ENCODE assay signal across 18 cellular contexts in the genomic region with DNA sequence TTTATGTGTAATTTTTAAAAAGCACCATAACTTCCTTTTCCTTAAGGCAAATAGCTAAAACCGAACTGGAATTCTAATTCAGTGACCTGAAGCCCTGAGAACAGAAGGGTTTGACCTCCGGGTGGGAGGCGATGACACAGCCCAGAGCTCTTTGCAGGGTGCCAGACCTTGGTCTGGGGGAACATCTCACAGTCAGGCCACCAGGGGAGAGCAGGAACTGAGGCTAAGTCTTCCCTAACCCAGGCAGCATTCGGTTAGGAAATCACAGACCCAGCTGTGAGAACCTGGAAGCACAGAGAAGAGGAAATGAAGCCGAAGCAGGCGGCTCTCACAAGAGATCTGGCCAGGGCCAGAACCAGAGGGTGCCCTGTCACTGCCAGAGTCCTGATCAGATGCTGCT.
DNase-seq lines count a peak whose midpoint lies in the region; ATAC-seq and TF ChIP-seq lines count a peak whose summit lies in the region.
"Had no signal": no experiment of that assay in that cellular context is flagged by ENCODE, and none has a peak within 500 bp of the region (broad histone marks: within the 10 kb centered on the region; RNA-seq: fewer than 3 reads in every experiment).

No MANE protein-coding gene starts in this region.

- no peak for TF ChIP-seq CTCF in liver (IDR thresholded peaks at IDR 0.05; ENCODE audit: low read depth, low read length, missing input control)
- TF ChIP-seq CTCF in right lobe of liver (IDR thresholded peaks at IDR 0.05), result no peak
- 0 out of 2 replicates have a peak, but pooled peaks have one; percentile 3 for TF ChIP-seq CTCF in WERI-Rb-1 (IDR thresholded peaks at IDR 0.05; ENCODE audit: low read depth, low read length)
- TF ChIP-seq CTCF in foreskin keratinocyte (conservative IDR thresholded peaks at IDR 0.05), result no peak

- H3K9me3 Mint-ChIP-seq in stimulated activated effector memory CD8-positive, alpha-beta T cell treated with anti-CD3 and anti-CD28 coated beads, Interleukin-12 subunit alpha, Interleukin-12 subunit beta, amount 100 ng/mL, for 72 hours, result peaks cover 11% of the 10 kb centered on the region
- H3K9me3 Mint-ChIP-seq: activated CD4-positive, alpha-beta memory T cell treated with anti-CD3 and anti-CD28 coated beads for 36 hours; activated T-cell treated with anti-CD3 and anti-CD28 coated beads, Interleukin-2, amount 50 U/mL, for 4 hours; CD4-positive, alpha-beta T cell had no signal

- H3K4me1 ChIP-seq in liver (ENCODE audit: control insufficient read depth in 4 of 4, insufficient read depth in 4 of 4, low read length in 3 of 4) (no peaks in the 10 kb centered on the region), right lobe of liver (no peaks in the 10 kb centered on the region), foreskin keratinocyte (no peaks in the 10 kb centered on the region)
- H3K4me1 ChIP-seq: breast epithelium, left lung had no signal

- H3K27me3 ChIP-seq in liver (ENCODE audit: control insufficient read depth in 4 of 4, insufficient read depth in 4 of 4, low read length in 3 of 4) (no peaks in the 10 kb centered on the region), right lobe of liver (no peaks in the 10 kb centered on the region), WERI-Rb-1 (ENCODE audit: insufficient read depth, low read depth, severe bottlenecking) (no peaks in the 10 kb centered on the region), foreskin keratinocyte (no peaks in the 10 kb centered on the region)
- H3K27me3 ChIP-seq: breast epithelium, left lung had no signal

- H3K36me3 ChIP-seq in liver (ENCODE audit: control insufficient read depth in 4 of 4, insufficient read depth in 3 of 4, low read depth in 1 of 4, low read length in 3 of 4), result no peaks in the 10 kb centered on the region
- H3K36me3 ChIP-seq in right lobe of liver, result no peaks in the 10 kb centered on the region
- H3K36me3 ChIP-seq in WERI-Rb-1, result no peaks in the 10 kb centered on the region
- H3K36me3 ChIP-seq: breast epithelium, left lung had no signal

- TF ChIP-seq RAD21 in liver (IDR thresholded peaks at IDR 0.05), result peak in 1 of 2 donors; percentile 18

- H3K9ac ChIP-seq in liver (ENCODE audit: low read depth in 1 of 2, low read length in 2 of 2), result no peak overlapping the region

- no peaks in the 10 kb centered on the region for H3K9me3 ChIP-seq in liver (ENCODE audit: control insufficient read depth in 4 of 4, low read length in 3 of 4)
- H3K9me3 ChIP-seq in right lobe of liver, result no peaks in the 10 kb centered on the region
- no peaks in the 10 kb centered on the region for H3K9me3 ChIP-seq in WERI-Rb-1 (ENCODE audit: severe bottlenecking)
- H3K9me3 ChIP-seq: breast epithelium, left lung had no signal

- H3K27ac ChIP-seq in liver (ENCODE audit: low read depth in 1 of 2, low read length in 2 of 2) (no peak overlapping the region), right lobe of liver (no peak overlapping the region), WERI-Rb-1 (no peak overlapping the region), foreskin keratinocyte (no peak overlapping the region)
- H3K27ac ChIP-seq: breast epithelium, left lung, PC-9 had no signal

- intact Hi-C loops in right lobe of liver (cut with DNase I), result no loop called here

- no peak overlapping the region for H3K4me3 ChIP-seq in liver (ENCODE audit: low read depth in 1 of 3, low read length in 3 of 3)
- H3K4me3 ChIP-seq in right lobe of liver, result no peak overlapping the region
- H3K4me3 ChIP-seq in WERI-Rb-1 (ENCODE audit: low read depth, low read length), result no peak overlapping the region
- H3K4me3 ChIP-seq: breast epithelium, left lung, PC-9 had no signal

- 57% methylated on average over 6 of the region's 6 CpGs for WGBS in liver
- 52% methylated on average over 4 of the region's 6 CpGs for WGBS in right lobe of liver (ENCODE audit: insufficient coverage, low coverage, low lambda C conversion rate, missing lambda C conversion rate)

- H3K27ac Mint-ChIP-seq in stimulated activated effector memory CD8-positive, alpha-beta T cell treated with anti-CD3 and anti-CD28 coated beads, Interleukin-12 subunit alpha, Interleukin-12 subunit beta, amount 100 ng/mL, for 72 hours, result no peak overlapping the region
- H3K27ac Mint-ChIP-seq: activated CD4-positive, alpha-beta memory T cell treated with anti-CD3 and anti-CD28 coated beads for 36 hours; activated naive CD8-positive, alpha-beta T cell; CD4-positive, alpha-beta T cell had no signal

- no peak for TF ChIP-seq POLR2A in right lobe of liver (IDR thresholded peaks at IDR 0.05)

- H3K36me3 Mint-ChIP-seq in stimulated activated effector memory CD8-positive, alpha-beta T cell treated with anti-CD3 and anti-CD28 coated beads, Interleukin-12 subunit alpha, Interleukin-12 subunit beta, amount 100 ng/mL, for 72 hours, result no peaks in the 10 kb centered on the region
- H3K36me3 Mint-ChIP-seq: activated CD4-positive, alpha-beta memory T cell treated with anti-CD3 and anti-CD28 coated beads for 36 hours; activated naive CD8-positive, alpha-beta T cell had no signal

- DNase-seq in right lobe of liver (no peak), WERI-Rb-1 (no peak), iPS-NIHi7 (ENCODE audit: extremely low spot score) (peak; percentile 62), foreskin keratinocyte (no peak)
- no peak for DNase-seq in stimulated activated effector memory CD8-positive, alpha-beta T cell treated with anti-CD3 and anti-CD28 coated beads, Interleukin-12 subunit alpha, Interleukin-12 subunit beta, amount 100 ng/mL, for 72 hours (ENCODE audit: low spot score in 2 of 2)
- no peak for DNase-seq in stimulated activated CD4-positive, alpha-beta T cell treated with anti-CD3 and anti-CD28 coated beads, Interleukin-4, amount 100 ng/mL, for 4 hours
- DNase-seq: activated CD4-positive, alpha-beta memory T cell treated with anti-CD3 and anti-CD28 coated beads for 36 hours; activated T-cell treated with anti-CD3 and anti-CD28 coated beads, Interleukin-2, amount 50 U/mL, for 4 hours; CD4-positive, alpha-beta T cell; left lung; NCI-H1417; NCI-H446; PC-9; stimulated activated naive CD4-positive, alpha-beta T cell treated with Interleukin-2 at 50 U/mL for 16 hours had no signal

- H3K4me3 Mint-ChIP-seq in stimulated activated effector memory CD8-positive, alpha-beta T cell treated with anti-CD3 and anti-CD28 coated beads, Interleukin-12 subunit alpha, Interleukin-12 subunit beta, amount 100 ng/mL, for 72 hours, result no peak overlapping the region
- H3K4me3 Mint-ChIP-seq: activated CD4-positive, alpha-beta memory T cell treated with anti-CD3 and anti-CD28 coated beads for 36 hours; activated naive CD8-positive, alpha-beta T cell; activated T-cell treated with anti-CD3 and anti-CD28 coated beads, Interleukin-2, amount 50 U/mL, for 4 hours; CD4-positive, alpha-beta T cell had no signal

- H3K4me1 Mint-ChIP-seq in stimulated activated effector memory CD8-positive, alpha-beta T cell treated with anti-CD3 and anti-CD28 coated beads, Interleukin-12 subunit alpha, Interleukin-12 subunit beta, amount 100 ng/mL, for 72 hours, result no peaks in the 10 kb centered on the region

- no peak for ATAC-seq in right lobe of liver
- ATAC-seq in stimulated activated effector memory CD8-positive, alpha-beta T cell treated with anti-CD3 and anti-CD28 coated beads, Interleukin-12 subunit alpha, Interleukin-12 subunit beta, amount 100 ng/mL, for 72 hours, result no peak
- no peak for ATAC-seq in GM21786 (IDR thresholded peaks at IDR 0.05; ENCODE audit: unreplicated experiment)
- ATAC-seq in foreskin keratinocyte, result no peak
- ATAC-seq: activated T-cell treated with anti-CD3 and anti-CD28 coated beads, Interleukin-2, amount 50 U/mL, for 4 hours; left lung had no signal

TF ChIP-seq in liver, 16 proteins besides CTCF, POLR2A, EP300 and RAD21:
- TF ChIP-seq ZBTB33 (IDR thresholded peaks at IDR 0.05) (no peak), NR2F2 (IDR thresholded peaks at IDR 0.05) (peak; percentile 75)
TF ChIP-seq in liver: peak in this region for 1.
